ENCODE assay signal across 8 cellular contexts in genomic region chr1:203627819-203628184, GRCh38. TPM values are rescaled to one million over a fixed set of nuclear protein-coding genes. Genes with fewer than 3 reads are reported as not detected.
A peak's percentile ranks its signal among the peaks of the same experiment; 100 is the strongest.
DNase-seq lines count a peak whose midpoint lies in the region; ATAC-seq and TF ChIP-seq lines count a peak whose summit lies in the region.

No MANE protein-coding gene starts in this region.

- no peaks in the 10 kb centered on the region for H3K27me3 ChIP-seq in upper lobe of left lung

- H3K4me3 ChIP-seq in SK-N-MC (peak overlapping the region; percentile 80), mesodermal cell (ENCODE audit: extremely low read depth, insufficient read depth, low read length, poor library complexity, severe bottlenecking) (peak overlapping the region; percentile 89), upper lobe of left lung (peak overlapping the region; percentile 51 to 89 (median 81))

- intact Hi-C loops in dendritic cell treated with granulocyte-macrophage colony-stimulating factor and Interleukin-4, amounts not matched to agents 40 ng/mL and 50 ng/mL, for 4 days (cut with micrococcal nuclease): no loop called here

- peak overlapping the region; percentile 87 for H3K4me3 Mint-ChIP-seq in dendritic cell treated with granulocyte-macrophage colony-stimulating factor and Interleukin-4, amounts not matched to agents 40 ng/mL and 50 ng/mL, for 4 days

- H3K36me3 ChIP-seq in SK-N-MC (ENCODE audit: insufficient read depth, low read length) (no peaks in the 10 kb centered on the region), mesodermal cell (ENCODE audit: control insufficient read depth, insufficient read depth, low read length) (peaks cover 23% of the 10 kb centered on the region), upper lobe of left lung (no peaks in the 10 kb centered on the region)

- peaks cover 3% of the 10 kb centered on the region for H3K27me3 Mint-ChIP-seq in dendritic cell treated with granulocyte-macrophage colony-stimulating factor and Interleukin-4, amounts not matched to agents 40 ng/mL and 50 ng/mL, for 4 days

- WGBS in mesodermal cell (ENCODE audit: insufficient coverage in 2 of 2), 2 experiments: 0 to 2% methylated on average over 9 of the region's 9 CpGs
- WGBS in upper lobe of left lung, 2 donors: 0 to 1% methylated on average over 9 of the region's 9 CpGs

- ATAC-seq in upper lobe of left lung (ENCODE audit: low FRiP score in 2 of 2): peak; percentile 25 to 50
- ATAC-seq in GM21360 (IDR thresholded peaks at IDR 0.05; ENCODE audit: unreplicated experiment): no peak

- TF ChIP-seq EP300 in upper lobe of left lung (IDR thresholded peaks at IDR 0.05): no peak

- H3K4me1 Mint-ChIP-seq in dendritic cell treated with granulocyte-macrophage colony-stimulating factor and Interleukin-4, amounts not matched to agents 40 ng/mL and 50 ng/mL, for 4 days (ENCODE audit: low read depth): peaks cover 80% of the 10 kb centered on the region

- H3K9me3 ChIP-seq in SK-N-MC (ENCODE audit: low read depth, low read length) (no peaks in the 10 kb centered on the region), mesodermal cell (ENCODE audit: control insufficient read depth, low read length) (no peaks in the 10 kb centered on the region), upper lobe of left lung (no peaks in the 10 kb centered on the region)

- peak; percentile 43 for DNase-seq in activated T-cell treated with anti-CD3 and anti-CD28 coated beads, Interleukin-2, amount 50 U/mL, for 1 hour
- no peak for DNase-seq in activated T-cell treated with anti-CD3 and anti-CD28 coated beads for 4 hours
- DNase-seq in SK-N-MC (ENCODE audit: low read depth, low spot score): no peak
- DNase-seq in upper lobe of left lung: peak in 1 of 2 donors; percentile 51
- no peak for DNase-seq in NCI-H2227 treated with DMSO at 0.1 percent for 48 hours (lab: John Stamatoyannopoulos, UW)

- H3K9me3 Mint-ChIP-seq in dendritic cell treated with granulocyte-macrophage colony-stimulating factor and Interleukin-4, amounts not matched to agents 40 ng/mL and 50 ng/mL, for 4 days: no peaks in the 10 kb centered on the region

- H3K9ac ChIP-seq in SK-N-MC (ENCODE audit: insufficient read length): peak overlapping the region; percentile 65

- peak overlapping the region; percentile 69 for H3K27ac Mint-ChIP-seq in dendritic cell treated with granulocyte-macrophage colony-stimulating factor and Interleukin-4, amounts not matched to agents 40 ng/mL and 50 ng/mL, for 4 days

- H3K4me1 ChIP-seq in mesodermal cell (ENCODE audit: control insufficient read depth, insufficient read depth, low read length, poor library complexity, severe bottlenecking) (peaks cover 24% of the 10 kb centered on the region), upper lobe of left lung (peaks cover 32 to 56% (median 41%) of the 10 kb centered on the region in 4 donors)

- no peak for TF ChIP-seq CTCF in upper lobe of left lung (IDR thresholded peaks at IDR 0.05)

- peaks cover 13% of the 10 kb centered on the region for H3K36me3 Mint-ChIP-seq in dendritic cell treated with granulocyte-macrophage colony-stimulating factor and Interleukin-4, amounts not matched to agents 40 ng/mL and 50 ng/mL, for 4 days (ENCODE audit: low read depth)

- no peak for TF ChIP-seq POLR2A in upper lobe of left lung (IDR thresholded peaks at IDR 0.05)

- H3K27ac ChIP-seq in SK-N-MC (no peak overlapping the region), mesodermal cell (ENCODE audit: low read depth, low read length, severe bottlenecking) (peak overlapping the region; percentile 55), upper lobe of left lung (peak overlapping the region; percentile 87 to 95 (median 90))

RNA-seq across cellular contexts. Expression of gene ATP2B4, which starts 1.2 kb away (rescaled TPM):
- polyA plus RNA-seq in mesodermal cell (2013, experiment 1 of 2): 84.7 TPM
- 79.8 TPM for polyA plus RNA-seq in mesodermal cell (2013, experiment 2 of 2)
- total RNA-seq in upper lobe of left lung: 100 to 1,000 TPM in 2 of 6 donors, 10 to 100 TPM in 4; 54.0 to 152 (median 90.5) TPM
